ENCODE assay signal across 8 cellular contexts in the genomic region with DNA sequence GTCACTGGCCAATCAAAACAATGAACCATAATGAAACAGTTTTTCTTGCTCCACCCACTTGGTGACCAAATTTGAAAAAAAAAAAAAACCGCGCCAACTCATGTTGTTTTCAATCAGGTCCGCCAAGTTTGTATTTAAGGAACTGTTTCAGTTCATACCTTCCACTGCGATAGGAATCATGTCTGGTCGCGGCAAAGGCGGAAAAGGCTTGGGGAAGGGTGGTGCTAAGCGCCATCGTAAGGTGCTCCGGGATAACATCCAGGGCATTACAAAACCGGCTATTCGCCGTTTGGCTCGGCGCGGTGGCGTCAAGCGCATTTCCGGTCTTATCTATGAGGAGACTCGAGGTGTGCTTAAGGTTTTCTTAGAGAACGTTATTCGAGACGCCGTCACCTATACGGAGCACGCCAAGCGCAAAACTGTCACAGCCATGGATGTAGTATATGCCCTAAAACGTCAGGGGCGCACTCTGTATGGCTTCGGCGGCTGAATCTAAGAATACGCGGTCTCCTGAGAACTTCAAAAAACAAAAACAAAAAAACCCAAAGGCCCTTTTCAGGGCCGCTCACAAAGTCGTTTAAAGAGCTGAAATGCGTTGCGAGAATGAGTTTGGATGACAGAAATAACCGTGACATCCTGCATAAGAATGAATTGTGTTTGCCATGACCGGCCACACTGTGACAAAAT. TPM values are rescaled to one million over a fixed set of nuclear protein-coding genes. Genes with fewer than 3 reads are reported as not detected.
A peak's percentile ranks its signal among the peaks of the same experiment; 100 is the strongest.
DNase-seq lines count a peak whose midpoint lies in the region; ATAC-seq and TF ChIP-seq lines count a peak whose summit lies in the region.

No MANE protein-coding gene starts in this region.

- H4K20me1 ChIP-seq in OCI-LY3 (ENCODE audit: insufficient read depth, low read length) = no peaks in the 10 kb centered on the region

- H3K9ac ChIP-seq in OCI-LY3 (ENCODE audit: low read length) = peak overlapping the region; percentile 85

- no peaks in the 10 kb centered on the region for H3K79me2 ChIP-seq in OCI-LY3 (ENCODE audit: low read length)

- H3K9me3 ChIP-seq in OCI-LY3 (ENCODE audit: insufficient read depth, low read length) (peaks cover 6% of the 10 kb centered on the region; the same call in 1 of the 2 replicates), mucosa of descending colon (no peaks in the 10 kb centered on the region)

- H3K36me3 ChIP-seq in OCI-LY3 (replicated peaks; ENCODE audit: low read depth, low read length) = peaks cover 4% of the 10 kb centered on the region
- H3K36me3 ChIP-seq in mucosa of descending colon (ENCODE audit: low read depth) = no peaks in the 10 kb centered on the region

- intact Hi-C loops in mucosa of descending colon (cut with DNase I, micrococcal nuclease) = loop anchor here in 1 of 2 donors (5.0 kb wide), 1 partner anchor 42 kb away; no protein-coding TSS in a partner anchor

- peak overlapping the region; percentile 97 for H3K27ac ChIP-seq in OCI-LY3 (ENCODE audit: low read length)

- TF ChIP-seq CTCF in OCI-LY3 (IDR thresholded peaks at IDR 0.05; ENCODE audit: low read depth, low read length) (peak; percentile 31), epithelial cell of esophagus (IDR thresholded peaks at IDR 0.05; ENCODE audit: insufficient read depth, low read depth, low read length, missing control alignments) (peak; percentile 48), mucosa of descending colon (IDR thresholded peaks at IDR 0.05) (peak; percentile 16)

- no peaks in the 10 kb centered on the region for H3K27me3 ChIP-seq in OCI-LY3 (ENCODE audit: low read depth, low read length)

- H3K4me3 ChIP-seq in OCI-LY3 (ENCODE audit: low read length) (peak overlapping the region; percentile 75), epithelial cell of esophagus (ENCODE audit: low read length) (peak overlapping the region; percentile 45), mucosa of descending colon (no peak overlapping the region)

- H3K4me1 ChIP-seq in OCI-LY3 (ENCODE audit: low read length) (peaks cover 10% of the 10 kb centered on the region), mucosa of descending colon (ENCODE audit: low read depth) (peaks cover 17% of the 10 kb centered on the region)

- H2AFZ ChIP-seq in OCI-LY3 (ENCODE audit: low read depth, low read length) = no peak overlapping the region; the same call in 1 of the 2 replicates

- peak; percentile 76 for ATAC-seq in GM21360 (IDR thresholded peaks at IDR 0.05; ENCODE audit: unreplicated experiment)
- peak; percentile 93 for ATAC-seq in mucosa of descending colon

- H3K4me2 ChIP-seq in OCI-LY3 (ENCODE audit: low read length) = peak overlapping the region; percentile 88

- DNase-seq in COLO829 (ENCODE audit: low spot score) (peak; percentile 92), HT-29 (ENCODE audit: low spot score) (peak; percentile 98), activated T-cell treated with anti-CD3 and anti-CD28 coated beads for 24 hours (ENCODE audit: low read depth) (peak; percentile 88), epithelial cell of esophagus (ENCODE audit: low read depth) (peak; percentile 90), mucosa of descending colon (peak; percentile 88 to 92 (median 89))
- DNase-seq in stimulated activated CD8-positive, alpha-beta memory T cell treated with anti-CD3 and anti-CD28 coated beads, Interleukin-4, amount 100 ng/mL, for 1 hour (ENCODE audit: low read depth in 2 of 2, low spot score in 1 of 2) = peak; percentile 69 to 75

RNA-seq across cellular contexts. Expression of gene HFE, which starts 16.7 kb away (rescaled TPM):
- total RNA-seq in HT-29 (2014; rRNA removed; shearing (Covaris generic)) = 7.3 and 8.7 TPM in 2 replicates
- total RNA-seq in mucosa of descending colon = 10 to 100 TPM in 2 of 3 donors, 1 to 10 TPM in 1; 8.9 to 12.0 (median 11.1) TPM
